27 cellular contexts compared by ENCODE assay signal in the genomic region with DNA sequence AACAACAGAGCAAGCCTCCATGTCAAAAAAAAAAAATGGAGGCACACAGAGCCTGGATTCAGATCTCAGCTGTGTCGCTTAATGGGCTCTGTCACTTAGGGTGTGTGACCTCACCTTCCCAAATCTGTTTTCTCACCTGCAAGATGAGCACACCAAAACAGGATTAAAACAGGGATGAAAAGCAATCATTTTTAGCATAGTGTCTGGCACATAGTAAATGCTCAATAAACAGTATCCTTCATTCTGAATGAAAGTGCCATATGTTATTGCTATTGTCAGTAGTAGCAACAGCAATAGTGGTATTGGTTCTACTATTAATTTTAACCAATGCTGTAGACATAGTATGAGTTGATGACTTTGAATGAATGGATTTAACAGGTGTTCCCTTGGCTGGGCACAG. TPM values are rescaled to one million over a fixed set of nuclear protein-coding genes. Genes with fewer than 3 reads are reported as not detected.
"Had no signal": no experiment of that assay in that cellular context is flagged by ENCODE, and none has a peak within 500 bp of the region (broad histone marks: within the 10 kb centered on the region; RNA-seq: fewer than 3 reads in every experiment).

No MANE protein-coding gene starts in this region.

- H3K4me3 ChIP-seq: gastrocnemius medialis, hepatocyte, mucosa of descending colon, right lobe of liver, skin epidermis, transverse colon had no signal

- H3K27ac Mint-ChIP-seq: activated CD4-positive, alpha-beta memory T cell treated with anti-CD3 and anti-CD28 coated beads, Interleukin-2, amount 10 ng/mL, durations not matched to agents 7 days and 5 days; activated CD4-positive, alpha-beta T cell treated with anti-CD3 and anti-CD28 coated beads, Interleukin-2, amount 10 ng/mL, durations not matched to agents 7 days and 5 days; activated T-cell treated with anti-CD3 and anti-CD28 coated beads, Interleukin-2, amount 50 U/mL, for 24 hours; dendritic cell treated with granulocyte-macrophage colony-stimulating factor and Interleukin-4, amounts not matched to agents 40 ng/mL and 50 ng/mL, for 4 days; natural killer cell treated with Interleukin-12 subunit alpha and Interleukin-12 subunit beta and Interleukin-15 and Interleukin-18, amount 100 ng/mL, for 72 hours had no signal

- ATAC-seq: gastrocnemius medialis; left cardiac atrium; left ventricle myocardium superior; mucosa of descending colon; natural killer cell treated with Interleukin-12 subunit alpha and Interleukin-12 subunit beta and Interleukin-15 and Interleukin-18, amount 100 ng/mL, for 72 hours; right lobe of liver; stimulated activated naive CD8-positive, alpha-beta T cell treated with anti-CD3 and anti-CD28 coated beads, Interleukin-15, amount 100 ng/mL, for 72 hours had no signal

- H3K4me3 Mint-ChIP-seq: activated CD4-positive, alpha-beta memory T cell treated with anti-CD3 and anti-CD28 coated beads, Interleukin-2, amount 10 ng/mL, durations not matched to agents 7 days and 5 days; activated CD4-positive, alpha-beta T cell treated with anti-CD3 and anti-CD28 coated beads, Interleukin-2, amount 10 ng/mL, durations not matched to agents 7 days and 5 days; activated T-cell treated with anti-CD3 and anti-CD28 coated beads, Interleukin-2, amount 50 U/mL, for 24 hours; dendritic cell treated with granulocyte-macrophage colony-stimulating factor and Interleukin-4, amounts not matched to agents 40 ng/mL and 50 ng/mL, for 4 days; natural killer cell treated with Interleukin-12 subunit alpha and Interleukin-12 subunit beta and Interleukin-15 and Interleukin-18, amount 100 ng/mL, for 72 hours; stimulated activated naive CD8-positive, alpha-beta T cell treated with anti-CD3 and anti-CD28 coated beads, Interleukin-15, amount 100 ng/mL, for 72 hours had no signal

- H3K27ac ChIP-seq: hepatocyte, right lobe of liver had no signal

- H3K9me3 ChIP-seq: gastrocnemius medialis, mucosa of descending colon, right lobe of liver, transverse colon had no signal

- DNase-seq: activated CD4-positive, alpha-beta memory T cell treated with anti-CD3 and anti-CD28 coated beads, Interleukin-2, amount 10 ng/mL, durations not matched to agents 7 days and 5 days; activated CD4-positive, alpha-beta T cell treated with anti-CD3 and anti-CD28 coated beads, Interleukin-2, amount 10 ng/mL, durations not matched to agents 7 days and 5 days; activated CD4-positive, CD25-positive, alpha-beta regulatory T cell treated with anti-CD3 and anti-CD28 coated beads, Interleukin-2, amount 50 U/mL, for 72 hours; activated CD8-positive, alpha-beta memory T cell treated with anti-CD3 and anti-CD28 coated beads, Interleukin-2, amount 50 U/mL, for 48 hours; activated gamma-delta T cell treated with Interleukin-2 at 50 U/mL for 16 hours; activated naive CD4-positive, alpha-beta T cell treated with anti-CD3 and anti-CD28 coated beads, Interleukin-2, amount 50 U/mL, for 16 hours; activated T-cell treated with anti-CD3 and anti-CD28 coated beads, Interleukin-2, amount 50 U/mL, for 24 hours; amniotic stem cell; central memory CD4-positive, alpha-beta T cell; effector CD4-positive, alpha-beta T cell; gastrocnemius medialis; islet precursor cell; left cardiac atrium; left ventricle myocardium superior; mucosa of descending colon; right lobe of liver; stimulated activated CD4-positive, alpha-beta T cell treated with anti-CD3 and anti-CD28 coated beads, Interleukin-12 subunit alpha, Interleukin-12 subunit beta, amount 100 ng/mL, for 4 hours; stimulated activated CD4-positive, alpha-beta T cell treated with anti-CD3 and anti-CD28 coated beads, Interleukin-4, amount 100 ng/mL, for 1 hour; stimulated activated naive CD8-positive, alpha-beta T cell treated with anti-CD3 and anti-CD28 coated beads, Interleukin-15, amount 100 ng/mL, for 72 hours; T-helper 2 cell; transverse colon had no signal

- H3K9me3 Mint-ChIP-seq: activated CD4-positive, alpha-beta memory T cell treated with anti-CD3 and anti-CD28 coated beads, Interleukin-2, amount 10 ng/mL, durations not matched to agents 7 days and 5 days; activated CD4-positive, alpha-beta T cell treated with anti-CD3 and anti-CD28 coated beads, Interleukin-2, amount 10 ng/mL, durations not matched to agents 7 days and 5 days; activated T-cell treated with anti-CD3 and anti-CD28 coated beads, Interleukin-2, amount 50 U/mL, for 24 hours; dendritic cell treated with granulocyte-macrophage colony-stimulating factor and Interleukin-4, amounts not matched to agents 40 ng/mL and 50 ng/mL, for 4 days; natural killer cell treated with Interleukin-12 subunit alpha and Interleukin-12 subunit beta and Interleukin-15 and Interleukin-18, amount 100 ng/mL, for 72 hours; stimulated activated naive CD8-positive, alpha-beta T cell treated with anti-CD3 and anti-CD28 coated beads, Interleukin-15, amount 100 ng/mL, for 72 hours had no signal

- H3K4me1 Mint-ChIP-seq: activated CD4-positive, alpha-beta memory T cell treated with anti-CD3 and anti-CD28 coated beads, Interleukin-2, amount 10 ng/mL, durations not matched to agents 7 days and 5 days; activated CD4-positive, alpha-beta T cell treated with anti-CD3 and anti-CD28 coated beads, Interleukin-2, amount 10 ng/mL, durations not matched to agents 7 days and 5 days; stimulated activated naive CD8-positive, alpha-beta T cell treated with anti-CD3 and anti-CD28 coated beads, Interleukin-15, amount 100 ng/mL, for 72 hours had no signal

- H3K27me3 ChIP-seq: gastrocnemius medialis, hepatocyte, right lobe of liver, transverse colon had no signal

- H3K27me3 Mint-ChIP-seq: activated CD4-positive, alpha-beta memory T cell treated with anti-CD3 and anti-CD28 coated beads, Interleukin-2, amount 10 ng/mL, durations not matched to agents 7 days and 5 days; activated CD4-positive, alpha-beta T cell treated with anti-CD3 and anti-CD28 coated beads, Interleukin-2, amount 10 ng/mL, durations not matched to agents 7 days and 5 days; activated T-cell treated with anti-CD3 and anti-CD28 coated beads, Interleukin-2, amount 50 U/mL, for 24 hours; dendritic cell treated with granulocyte-macrophage colony-stimulating factor and Interleukin-4, amounts not matched to agents 40 ng/mL and 50 ng/mL, for 4 days; natural killer cell treated with Interleukin-12 subunit alpha and Interleukin-12 subunit beta and Interleukin-15 and Interleukin-18, amount 100 ng/mL, for 72 hours; stimulated activated naive CD8-positive, alpha-beta T cell treated with anti-CD3 and anti-CD28 coated beads, Interleukin-15, amount 100 ng/mL, for 72 hours had no signal

RNA-seq across cellular contexts. Expression of gene GMFG, which starts 29.7 kb away (rescaled TPM):
- total RNA-seq: epithelial cell of proximal tubule, hepatocyte, myocyte had no signal
